In genomic region chr18:70205421-70206397, GRCh38 we compare ENCODE assay signal across 1 cellular context.
A peak's percentile ranks its signal among the peaks of the same experiment; 100 is the strongest.
TF ChIP-seq lines count a peak whose summit lies in the region.

TSS of gene RTTN (minus strand) at chr18:70205687. CDS start at chr18:70205658, 29 bp downstream.

TF ChIP-seq in HepG2, 621 proteins besides CTCF, POLR2A, EP300 and RAD21 (continued from another document and continues in another):
- TF ChIP-seq BCLAF1 (IDR thresholded peaks at IDR 0.05) (no peak), ZSCAN30 (CRISPR knock-in tag; IDR thresholded peaks at IDR 0.05) (no peak), JUNB (CRISPR knock-in tag; IDR thresholded peaks at IDR 0.05; ENCODE audit: borderline replicate concordance) (no peak), ZNF33B (CRISPR knock-in tag; IDR thresholded peaks at IDR 0.05) (peak; percentile 52; the same call in 1 of the 2 replicates), IRF1 (CRISPR knock-in tag; IDR thresholded peaks at IDR 0.05; ENCODE audit: low read depth) (no peak), BCL3 (CRISPR knock-in tag; IDR thresholded peaks at IDR 0.05) (peak; percentile 89; the same call in 1 of the 2 replicates), RELA (CRISPR knock-in tag; IDR thresholded peaks at IDR 0.05) (no peak), ZNF44 (CRISPR knock-in tag; IDR thresholded peaks at IDR 0.05) (no peak), ARID4A (CRISPR knock-in tag; IDR thresholded peaks at IDR 0.05; ENCODE audit: borderline replicate concordance) (peak; percentile 99), FOXJ3 (CRISPR knock-in tag; IDR thresholded peaks at IDR 0.05; ENCODE audit: borderline replicate concordance) (peak; percentile 84), ZKSCAN8 (CRISPR knock-in tag; IDR thresholded peaks at IDR 0.05; ENCODE audit: borderline replicate concordance) (peak; percentile 75), ZGPAT (CRISPR knock-in tag; IDR thresholded peaks at IDR 0.05) (peak; percentile 97), TGIF2 (CRISPR knock-in tag; IDR thresholded peaks at IDR 0.05) (peak; percentile 99), RXRB (CRISPR knock-in tag; IDR thresholded peaks at IDR 0.05; ENCODE audit: borderline replicate concordance) (peak; percentile 58), IRX3 (CRISPR knock-in tag; IDR thresholded peaks at IDR 0.05; ENCODE audit: borderline replicate concordance, low read depth) (peak; percentile 46; the same call in 1 of the 2 replicates), ZNF503 (CRISPR knock-in tag; IDR thresholded peaks at IDR 0.05) (peak; percentile 82), IKZF4 (CRISPR knock-in tag; IDR thresholded peaks at IDR 0.05; ENCODE audit: borderline replicate concordance, low read depth, not compliant biosample characterization) (peak; percentile 35), GPN1 (CRISPR knock-in tag; IDR thresholded peaks at IDR 0.05; ENCODE audit: borderline replicate concordance) (no peak), TCF7 (IDR thresholded peaks at IDR 0.05; ENCODE audit: low read depth) (0 out of 2 replicates have a peak, but pooled peaks have one; percentile 23), ZNF451 (CRISPR knock-in tag; IDR thresholded peaks at IDR 0.05) (peak; percentile 91), ZNF607 (CRISPR knock-in tag; IDR thresholded peaks at IDR 0.05; ENCODE audit: borderline replicate concordance) (0 out of 2 replicates have a peak, but pooled peaks have one; percentile 56), GLMP (CRISPR knock-in tag; IDR thresholded peaks at IDR 0.05; ENCODE audit: borderline replicate concordance) (no peak), ZNF124 (CRISPR knock-in tag; IDR thresholded peaks at IDR 0.05) (peak; percentile 88; the same call in 1 of the 2 replicates), SMAD9 (CRISPR knock-in tag; IDR thresholded peaks at IDR 0.05) (no peak), ZNF75D (CRISPR knock-in tag; IDR thresholded peaks at IDR 0.05; ENCODE audit: borderline replicate concordance) (no peak), ZNF446 (CRISPR knock-in tag; IDR thresholded peaks at IDR 0.05) (no peak; the same call in 1 of the 2 replicates), HOXD1 (CRISPR knock-in tag; IDR thresholded peaks at IDR 0.05) (0 out of 2 replicates have a peak, but pooled peaks have one; percentile 58), PHB2 (IDR thresholded peaks at IDR 0.05; ENCODE audit: partially characterized antibody) (no peak), ZNF501 (CRISPR knock-in tag; IDR thresholded peaks at IDR 0.05) (peak; percentile 92), CBX5 (CRISPR knock-in tag; IDR thresholded peaks at IDR 0.05; ENCODE audit: borderline replicate concordance) (peak; percentile 89; the same call in 1 of the 2 replicates), AFF4 (CRISPR knock-in tag; IDR thresholded peaks at IDR 0.05) (no peak), HDAC2 (CRISPR knock-in tag; IDR thresholded peaks at IDR 0.05) (peak; percentile 94), ZBTB20 (CRISPR knock-in tag; IDR thresholded peaks at IDR 0.05; ENCODE audit: borderline replicate concordance, low read depth) (peak; percentile 83), ZNF383 (CRISPR knock-in tag; IDR thresholded peaks at IDR 0.05; ENCODE audit: borderline replicate concordance) (no peak), RFXANK (CRISPR knock-in tag; IDR thresholded peaks at IDR 0.05) (peak; percentile 89), ZSCAN9 (CRISPR knock-in tag; IDR thresholded peaks at IDR 0.05; ENCODE audit: borderline replicate concordance) (peak; percentile 56; the same call in 1 of the 2 replicates), FOXK2 (IDR thresholded peaks at IDR 0.05) (peak; percentile 92), SRSF1 (optimal IDR thresholded peaks at IDR 0.05; ENCODE audit: low read depth, low read length) (peak; percentile 89), NCOR1 (IDR thresholded peaks at IDR 0.05; ENCODE audit: borderline replicate concordance, low read length) (peak; percentile 36; the same call in 1 of the 2 replicates), ZNF597 (CRISPR knock-in tag; IDR thresholded peaks at IDR 0.05) (no peak), ZNF274 (CRISPR knock-in tag; IDR thresholded peaks at IDR 0.05) (peak; percentile 86)
